ENCODE assay signal across 21 cellular contexts in the genomic region with DNA sequence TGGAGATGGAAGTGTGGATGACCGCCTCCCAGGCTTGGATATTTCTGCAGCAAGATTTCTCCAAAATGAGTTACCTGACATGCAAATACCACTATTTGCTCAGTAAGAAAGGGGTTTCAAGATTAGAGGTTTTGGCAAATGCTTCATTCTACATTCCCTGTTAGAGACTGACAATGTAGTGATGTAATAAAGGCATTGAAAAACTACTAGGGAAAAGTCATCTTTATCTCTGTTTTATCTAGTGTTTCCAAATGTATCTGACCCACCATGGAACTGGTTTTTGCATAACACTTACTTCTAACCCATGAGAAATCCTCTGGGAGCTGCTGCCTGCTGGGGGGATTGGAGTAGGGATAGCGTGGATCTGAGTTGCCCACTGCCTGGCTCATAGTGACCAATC. TPM values are rescaled to one million over a fixed set of nuclear protein-coding genes. Genes with fewer than 3 reads are reported as not detected.
DNase-seq lines count a peak whose midpoint lies in the region; FAIRE-seq and TF ChIP-seq lines count a peak whose summit lies in the region.
"Had no signal": no experiment of that assay in that cellular context is flagged by ENCODE, and none has a peak within 500 bp of the region (broad histone marks: within the 10 kb centered on the region; RNA-seq: fewer than 3 reads in every experiment).

No MANE protein-coding gene starts in this region.

- CTCF ChIA-PET in activated CD4-positive, alpha-beta memory T cell treated with anti-CD3 and anti-CD28 coated beads, Interleukin-2, amount 10 ng/mL, durations not matched to agents 7 days and 5 days (lab: Charles Lee) = interaction anchor here (0.9 to 1.3 kb wide), 2 partner anchors 10 to 77 kb away, joined by 4 to 5 read pairs; no protein-coding TSS in a partner anchor

- DNase-seq in astrocyte (ENCODE audit: low read depth) = no peak
- peak; percentile 69 for DNase-seq in fibroblast of the aortic adventitia (ENCODE audit: low read depth)
- no peak for DNase-seq in osteoblast (ENCODE audit: insufficient read length, low spot score, missing footprints)
- DNase-seq in inferior parietal cortex (ENCODE audit: extremely low spot score) = no peak
- no peak for DNase-seq in dorsolateral prefrontal cortex
- DNase-seq in activated CD4-positive, alpha-beta memory T cell treated with anti-CD3 and anti-CD28 coated beads, Interleukin-2, amount 10 ng/mL, durations not matched to agents 7 days and 5 days = no peak
- DNase-seq: CD4-positive, alpha-beta T cell; CD8-positive, alpha-beta memory T cell; DMS 273 treated with DMSO at 0.1 percent for 48 hours; DMS79; GDM1; GOT3 had no signal

- H3K9me3 Mint-ChIP-seq in astrocyte (ENCODE audit: unreplicated experiment) = peaks cover 16% of the 10 kb centered on the region
- H3K9me3 Mint-ChIP-seq in activated CD4-positive, alpha-beta memory T cell treated with anti-CD3 and anti-CD28 coated beads, Interleukin-2, amount 10 ng/mL, durations not matched to agents 7 days and 5 days = peaks cover 3% of the 10 kb centered on the region
- H3K9me3 Mint-ChIP-seq: CD4-positive, alpha-beta T cell; CD8-positive, alpha-beta memory T cell had no signal

- peaks cover 34 to 54% (median 51%) of the 10 kb centered on the region in 10 experiments for H3K4me1 ChIP-seq in BLaER1 treated with 17β-estradiol and CSF1 and Interleukin-3, amounts not matched to agents 10 nM and 100 nM
- H3K4me1 ChIP-seq in astrocyte (ENCODE audit: insufficient read depth, low read length) = peaks cover 14% of the 10 kb centered on the region
- H3K4me1 ChIP-seq in osteoblast (ENCODE audit: insufficient read depth, low read length) = peaks cover 22% of the 10 kb centered on the region
- H3K4me1 ChIP-seq: HAP-1 had no signal

- no peak overlapping the region for H3K9ac ChIP-seq in BLaER1 treated with 17β-estradiol and CSF1 and Interleukin-3, amounts not matched to agents 10 nM and 100 nM
- no peak overlapping the region for H3K9ac ChIP-seq in astrocyte (ENCODE audit: low read length)

- H3K27me3 Mint-ChIP-seq in astrocyte (ENCODE audit: low read depth, unreplicated experiment) = peaks cover 13% of the 10 kb centered on the region
- no peaks in the 10 kb centered on the region for H3K27me3 Mint-ChIP-seq in activated CD4-positive, alpha-beta memory T cell treated with anti-CD3 and anti-CD28 coated beads, Interleukin-2, amount 10 ng/mL, durations not matched to agents 7 days and 5 days
- H3K27me3 Mint-ChIP-seq: CD4-positive, alpha-beta T cell; CD8-positive, alpha-beta memory T cell had no signal

- intact Hi-C loops in dorsolateral prefrontal cortex (cut with DNase I) = no loop called here

- H4K20me1 ChIP-seq in BLaER1 treated with 17β-estradiol and CSF1 and Interleukin-3, amounts not matched to agents 10 nM and 100 nM = no peaks in the 10 kb centered on the region
- H4K20me1 ChIP-seq in astrocyte (ENCODE audit: insufficient read depth, low read length) (no peaks in the 10 kb centered on the region), osteoblast (ENCODE audit: insufficient read depth, low read length) (no peaks in the 10 kb centered on the region)

- H2AFZ ChIP-seq in astrocyte (ENCODE audit: low read depth, low read length) = no peak overlapping the region
- H2AFZ ChIP-seq in osteoblast (ENCODE audit: low read length) = no peak overlapping the region

- peaks cover 2% of the 10 kb centered on the region for H3K4me1 Mint-ChIP-seq in astrocyte (ENCODE audit: low read depth, unreplicated experiment)
- H3K4me1 Mint-ChIP-seq in activated CD4-positive, alpha-beta memory T cell treated with anti-CD3 and anti-CD28 coated beads, Interleukin-2, amount 10 ng/mL, durations not matched to agents 7 days and 5 days = no peaks in the 10 kb centered on the region
- H3K4me1 Mint-ChIP-seq: CD8-positive, alpha-beta memory T cell had no signal

- H3K27ac Mint-ChIP-seq in astrocyte (ENCODE audit: unreplicated experiment) = no peak overlapping the region
- H3K27ac Mint-ChIP-seq in activated CD4-positive, alpha-beta memory T cell treated with anti-CD3 and anti-CD28 coated beads, Interleukin-2, amount 10 ng/mL, durations not matched to agents 7 days and 5 days = no peak overlapping the region
- H3K27ac Mint-ChIP-seq: CD4-positive, alpha-beta T cell; CD8-positive, alpha-beta memory T cell; HFFc6 had no signal

- H3K4me2 ChIP-seq in BLaER1 treated with 17β-estradiol and CSF1 and Interleukin-3, amounts not matched to agents 10 nM and 100 nM = peak overlapping the region in 10 of 11 experiments; percentile 51 to 86 (median 76); a peak in 14 of 22 replicates
- H3K4me2 ChIP-seq in astrocyte (ENCODE audit: low read length) (peak overlapping the region; percentile 29), osteoblast (ENCODE audit: insufficient read depth, low read length) (peak overlapping the region; percentile 24)

- POLR2A ChIA-PET in activated CD4-positive, alpha-beta memory T cell treated with anti-CD3 and anti-CD28 coated beads, Interleukin-2, amount 10 ng/mL, durations not matched to agents 7 days and 5 days (lab: Charles Lee) = no interaction called here

- H3K4me3 ChIP-seq in BLaER1 treated with 17β-estradiol and CSF1 and Interleukin-3, amounts not matched to agents 10 nM and 100 nM = no peak overlapping the region
- no peak overlapping the region for H3K4me3 ChIP-seq in astrocyte (ENCODE audit: insufficient read depth, low read depth, low read length)
- no peak overlapping the region for H3K4me3 ChIP-seq in fibroblast of the aortic adventitia (ENCODE audit: low read depth, low read length)
- no peak overlapping the region for H3K4me3 ChIP-seq in osteoblast (ENCODE audit: insufficient read depth, low read length)
- H3K4me3 ChIP-seq in dorsolateral prefrontal cortex = no peak overlapping the region
- H3K4me3 ChIP-seq: GM12878, HAP-1 had no signal

- no peak overlapping the region for H3K27ac ChIP-seq in BLaER1 treated with 17β-estradiol and CSF1 and Interleukin-3, amounts not matched to agents 10 nM and 100 nM
- no peak overlapping the region for H3K27ac ChIP-seq in astrocyte (ENCODE audit: low read depth, low read length)
- H3K27ac ChIP-seq in osteoblast (ENCODE audit: low read depth, low read length) = no peak overlapping the region
- no peak overlapping the region for H3K27ac ChIP-seq in dorsolateral prefrontal cortex

- H3K36me3 Mint-ChIP-seq in astrocyte (ENCODE audit: low read depth, unreplicated experiment) = peaks cover 3% of the 10 kb centered on the region
- no peaks in the 10 kb centered on the region for H3K36me3 Mint-ChIP-seq in activated CD4-positive, alpha-beta memory T cell treated with anti-CD3 and anti-CD28 coated beads, Interleukin-2, amount 10 ng/mL, durations not matched to agents 7 days and 5 days (ENCODE audit: low read depth)
- H3K36me3 Mint-ChIP-seq: CD14-positive monocyte; CD8-positive, alpha-beta memory T cell had no signal

- H3K4me3 Mint-ChIP-seq in astrocyte (ENCODE audit: unreplicated experiment) = no peak overlapping the region
- no peak overlapping the region for H3K4me3 Mint-ChIP-seq in activated CD4-positive, alpha-beta memory T cell treated with anti-CD3 and anti-CD28 coated beads, Interleukin-2, amount 10 ng/mL, durations not matched to agents 7 days and 5 days
- H3K4me3 Mint-ChIP-seq: CD14-positive monocyte; CD4-positive, alpha-beta T cell; CD8-positive, alpha-beta memory T cell; HFFc6 had no signal

- H3K36me3 ChIP-seq in BLaER1 treated with 17β-estradiol and CSF1 and Interleukin-3, amounts not matched to agents 10 nM and 100 nM = no peaks in the 10 kb centered on the region
- H3K36me3 ChIP-seq in astrocyte (ENCODE audit: insufficient read depth, low read length) (no peaks in the 10 kb centered on the region), osteoblast (ENCODE audit: insufficient read depth, low read length) (no peaks in the 10 kb centered on the region)
- H3K36me3 ChIP-seq: HAP-1 had no signal

- no peaks in the 10 kb centered on the region for H3K27me3 ChIP-seq in BLaER1 treated with 17β-estradiol and CSF1 and Interleukin-3, amounts not matched to agents 10 nM and 100 nM
- no peaks in the 10 kb centered on the region for H3K27me3 ChIP-seq in astrocyte (ENCODE audit: insufficient read depth, low read length)
- no peaks in the 10 kb centered on the region for H3K27me3 ChIP-seq in osteoblast (ENCODE audit: insufficient read depth, low read length)
- H3K27me3 ChIP-seq in dorsolateral prefrontal cortex = no peaks in the 10 kb centered on the region

- FAIRE-seq in astrocyte (lab: Jason Lieb, UNC) = no peak
- FAIRE-seq: D721Med, GM12878, H54 had no signal

- TF ChIP-seq CTCF in astrocyte (IDR thresholded peaks at IDR 0.05; ENCODE audit: insufficient read depth, low read depth, low read length) (no peak), fibroblast of the aortic adventitia (IDR thresholded peaks at IDR 0.05; ENCODE audit: insufficient read depth, low read length) (no peak), osteoblast (IDR thresholded peaks at IDR 0.05; ENCODE audit: extremely low read depth, low read depth, low read length) (no peak), dorsolateral prefrontal cortex (IDR thresholded peaks at IDR 0.05 in 54 of 56, conservative IDR thresholded peaks at IDR 0.05 in 2 of 56; ENCODE audit: low read depth in 1 of 56, partially characterized antibody in 56 of 56) (no peak)

- peaks cover 0 to 8% (median 0%) of the 10 kb centered on the region in 11 experiments; a peak in 3 of 22 replicates for H3K9me3 ChIP-seq in BLaER1 treated with 17β-estradiol and CSF1 and Interleukin-3, amounts not matched to agents 10 nM and 100 nM (replicated peaks in 1 of 11)
- no peaks in the 10 kb centered on the region for H3K9me3 ChIP-seq in astrocyte (ENCODE audit: insufficient read depth, low read depth, low read length)
- no peaks in the 10 kb centered on the region for H3K9me3 ChIP-seq in osteoblast (ENCODE audit: low read depth, low read length)
- H3K9me3 ChIP-seq: HAP-1 had no signal

- no peaks in the 10 kb centered on the region for H3K79me2 ChIP-seq in astrocyte (ENCODE audit: insufficient read depth, low read length)
- H3K79me2 ChIP-seq in osteoblast (ENCODE audit: insufficient read depth, low read length) = no peaks in the 10 kb centered on the region

RNA-seq across cellular contexts. Expression of a gene that starts 33.0 kb away (rescaled TPM):
- total RNA-seq in astrocyte (not detected in 2 replicates), fibroblast of the aortic adventitia (ENCODE audit: low replicate concordance) (not detected in 2 replicates), osteoblast (not detected in 2 replicates), dorsolateral prefrontal cortex (10 to 100 TPM in 110 of 120 experiments, 1 to 10 TPM in 10; 3.8 to 48.0 (median 18.6) TPM)
- total RNA-seq in activated CD4-positive, alpha-beta memory T cell treated with anti-CD3 and anti-CD28 coated beads, Interleukin-2, amount 10 ng/mL, durations not matched to agents 7 days and 5 days = not detected
- total RNA-seq: A172; A673; CD4-positive, alpha-beta T cell; CD8-positive, alpha-beta memory T cell; GM12878; HFFc6 had no signal

RNA-seq across cellular contexts. Expression of a gene that starts 43.5 kb away (rescaled TPM):
- 16.1 and 23.4 TPM in 2 replicates for total RNA-seq in astrocyte
- total RNA-seq in fibroblast of the aortic adventitia (ENCODE audit: low replicate concordance) = 50.4 and 157 TPM in 2 replicates
- total RNA-seq in osteoblast = 111 and 117 TPM in 2 replicates
- 100 to 1,000 TPM in 76 of 120 experiments, 10 to 100 TPM in 44; 68.3 to 159 (median 104) TPM for total RNA-seq in dorsolateral prefrontal cortex
- 10 to 100 TPM; 54.0 to 57.8 TPM for total RNA-seq in activated CD4-positive, alpha-beta memory T cell treated with anti-CD3 and anti-CD28 coated beads, Interleukin-2, amount 10 ng/mL, durations not matched to agents 7 days and 5 days

Comparison
In these comparisons a context has a peak if more than half of its experiments do, and no peak if none do; other contexts are left out.
1. H3K4me2 ChIP-seq: peak in every context shown above with its lines; median percentile 76 in BLaER1 treated with 17β-estradiol and CSF1 and Interleukin-3, amounts not matched to agents 10 nM and 100 nM; 29 in astrocyte; 24 in osteoblast.